Comparison of ENCODE assay signal across 19 cellular contexts in genomic region chr2:111251711-111252110, GRCh38.
"Had no signal": no experiment of that assay in that cellular context is flagged by ENCODE, and none has a peak within 500 bp of the region (broad histone marks: within the 10 kb centered on the region; RNA-seq: fewer than 3 reads in every experiment).

No MANE protein-coding gene starts in this region.

- H3K27me3 ChIP-seq: body of pancreas, heart right ventricle, neutrophil, SJSA1, suprapubic skin had no signal

- H3K9me3 ChIP-seq: body of pancreas, heart right ventricle, lower lobe of right lung, neutrophil, SJSA1, suprapubic skin had no signal

- H3K4me1 ChIP-seq: body of pancreas, lower lobe of right lung, parathyroid adenoma, SJSA1, suprapubic skin had no signal

- H3K4me3 ChIP-seq: body of pancreas, coronary artery, heart right ventricle, lower lobe of right lung, SJSA1, suprapubic skin had no signal

- DNase-seq: activated CD4-positive, alpha-beta T cell treated with anti-CD3 and anti-CD28 coated beads, Interleukin-2, amount 50 U/mL, for 48 hours; activated effector memory CD4-positive, alpha-beta T cell treated with Interleukin-2 at 50 U/mL for 16 hours; amygdala; body of pancreas; central memory CD4-positive, alpha-beta T cell; heart right ventricle; left cardiac atrium; lower lobe of right lung; midbrain; naive thymus-derived CD4-positive, alpha-beta T cell; stimulated activated CD4-positive, alpha-beta T cell treated with anti-CD3 and anti-CD28 coated beads, Interleukin-2, amount 100 ng/mL, for 48 hours; stimulated activated naive CD4-positive, alpha-beta T cell treated with Interleukin-2 at 50 U/mL for 16 hours had no signal

- H2AFZ ChIP-seq: parathyroid adenoma had no signal

- H3K79me2 ChIP-seq: parathyroid adenoma had no signal

- H3K27ac ChIP-seq: body of pancreas, coronary artery, heart right ventricle, lower lobe of right lung, neutrophil, parathyroid adenoma, SJSA1, suprapubic skin had no signal

- ATAC-seq: activated CD4-positive, CD25-positive, alpha-beta regulatory T cell treated with anti-CD3 and anti-CD28 coated beads, Interleukin-2, amount 50 U/mL, for 24 hours; body of pancreas; heart right ventricle; left cardiac atrium; lower lobe of right lung; naive thymus-derived CD4-positive, alpha-beta T cell had no signal

- H3K9ac ChIP-seq: parathyroid adenoma had no signal

- H3K36me3 ChIP-seq: lower lobe of right lung, neutrophil, suprapubic skin had no signal

- H3K4me1 Mint-ChIP-seq: activated naive CD4-positive, alpha-beta T cell treated with anti-CD3 and anti-CD28 coated beads, Interleukin-2, amount 50 U/mL, for 24 hours had no signal

- H3K4me3 Mint-ChIP-seq: activated naive CD4-positive, alpha-beta T cell treated with anti-CD3 and anti-CD28 coated beads, Interleukin-2, amount 50 U/mL, for 24 hours had no signal

- H3K27me3 Mint-ChIP-seq: activated naive CD4-positive, alpha-beta T cell treated with anti-CD3 and anti-CD28 coated beads, Interleukin-2, amount 50 U/mL, for 24 hours had no signal

- H3K36me3 Mint-ChIP-seq: activated naive CD4-positive, alpha-beta T cell treated with anti-CD3 and anti-CD28 coated beads, Interleukin-2, amount 50 U/mL, for 24 hours had no signal

- H3K27ac Mint-ChIP-seq: activated naive CD4-positive, alpha-beta T cell treated with anti-CD3 and anti-CD28 coated beads, Interleukin-2, amount 50 U/mL, for 24 hours had no signal
